In the genomic region with DNA sequence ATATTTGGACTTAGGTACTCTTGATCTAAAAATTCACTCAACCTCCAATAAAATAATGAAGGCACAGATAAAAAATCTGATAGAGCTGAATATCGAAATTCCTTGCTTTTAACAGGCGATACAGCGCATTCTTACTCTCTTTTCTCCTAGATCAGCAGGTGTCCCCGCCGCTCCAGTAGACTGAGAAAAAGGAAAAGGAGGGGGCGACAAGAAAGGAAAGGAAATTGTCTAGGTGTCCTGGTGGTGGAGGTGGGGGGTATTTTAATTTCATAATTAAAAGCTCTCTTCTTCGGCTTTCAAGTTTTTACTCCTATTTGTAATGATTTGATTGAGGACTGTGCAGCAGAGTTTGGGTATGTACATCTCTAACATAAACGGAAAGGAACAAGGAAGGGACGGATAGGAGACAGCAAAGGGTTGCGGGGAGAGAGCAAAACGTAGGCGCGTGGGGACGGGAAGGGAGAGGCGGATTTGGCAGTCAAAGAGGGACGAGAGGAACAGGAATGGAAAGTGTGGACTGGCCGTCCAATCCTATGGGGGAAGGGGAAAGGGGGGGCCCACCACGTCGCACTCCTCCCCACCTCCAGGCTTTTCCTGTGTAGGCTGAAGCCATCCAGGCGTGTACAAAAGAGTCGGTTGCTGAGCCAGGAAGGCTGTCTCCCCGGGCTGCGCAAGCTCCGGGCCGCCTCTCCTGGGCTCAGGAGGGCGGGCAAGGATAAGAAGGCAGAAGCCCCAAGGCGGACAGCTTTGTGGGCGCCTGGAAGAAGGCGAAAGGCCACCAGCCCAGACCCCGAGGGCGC, we compare ENCODE assay signal across 1 cellular context.
TF ChIP-seq lines count a peak whose summit lies in the region.

No MANE protein-coding gene starts in this region.

TF ChIP-seq in GM12878, 131 proteins besides CTCF, POLR2A, EP300 and RAD21 (continued from another document):
- TF ChIP-seq, protein P1, sequence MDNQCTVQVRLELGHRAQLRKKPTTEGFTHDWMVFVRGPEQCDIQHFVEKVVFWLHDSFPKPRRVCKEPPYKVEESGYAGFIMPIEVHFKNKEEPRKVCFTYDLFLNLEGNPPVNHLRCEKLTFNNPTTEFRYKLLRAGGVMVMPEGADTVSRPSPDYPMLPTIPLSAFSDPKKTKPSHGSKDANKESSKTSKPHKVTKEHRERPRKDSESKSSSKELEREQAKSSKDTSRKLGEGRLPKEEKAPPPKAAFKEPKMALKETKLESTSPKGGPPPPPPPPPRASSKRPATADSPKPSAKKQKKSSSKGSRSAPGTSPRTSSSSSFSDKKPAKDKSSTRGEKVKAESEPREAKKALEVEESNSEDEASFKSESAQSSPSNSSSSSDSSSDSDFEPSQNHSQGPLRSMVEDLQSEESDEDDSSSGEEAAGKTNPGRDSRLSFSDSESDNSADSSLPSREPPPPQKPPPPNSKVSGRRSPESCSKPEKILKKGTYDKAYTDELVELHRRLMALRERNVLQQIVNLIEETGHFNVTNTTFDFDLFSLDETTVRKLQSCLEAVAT (IDR thresholded peaks at IDR 0.05), result no peak
- TF ChIP-seq, protein P2, sequence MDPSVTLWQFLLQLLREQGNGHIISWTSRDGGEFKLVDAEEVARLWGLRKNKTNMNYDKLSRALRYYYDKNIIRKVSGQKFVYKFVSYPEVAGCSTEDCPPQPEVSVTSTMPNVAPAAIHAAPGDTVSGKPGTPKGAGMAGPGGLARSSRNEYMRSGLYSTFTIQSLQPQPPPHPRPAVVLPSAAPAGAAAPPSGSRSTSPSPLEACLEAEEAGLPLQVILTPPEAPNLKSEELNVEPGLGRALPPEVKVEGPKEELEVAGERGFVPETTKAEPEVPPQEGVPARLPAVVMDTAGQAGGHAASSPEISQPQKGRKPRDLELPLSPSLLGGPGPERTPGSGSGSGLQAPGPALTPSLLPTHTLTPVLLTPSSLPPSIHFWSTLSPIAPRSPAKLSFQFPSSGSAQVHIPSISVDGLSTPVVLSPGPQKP (IDR thresholded peaks at IDR 0.05; ENCODE audit: low read depth, low read length), result no peak
- TF ChIP-seq PAX8 (IDR thresholded peaks at IDR 0.05) (no peak), FOXK2 (IDR thresholded peaks at IDR 0.05) (no peak), RUNX3 (IDR thresholded peaks at IDR 0.05; ENCODE audit: low read length) (no peak; the same call in 1 of the 2 replicates), JUNB (IDR thresholded peaks at IDR 0.05) (no peak), ZNF274 (IDR thresholded peaks at IDR 0.05; ENCODE audit: insufficient read depth, insufficient read length) (no peak)
- TF ChIP-seq, protein P3, sequence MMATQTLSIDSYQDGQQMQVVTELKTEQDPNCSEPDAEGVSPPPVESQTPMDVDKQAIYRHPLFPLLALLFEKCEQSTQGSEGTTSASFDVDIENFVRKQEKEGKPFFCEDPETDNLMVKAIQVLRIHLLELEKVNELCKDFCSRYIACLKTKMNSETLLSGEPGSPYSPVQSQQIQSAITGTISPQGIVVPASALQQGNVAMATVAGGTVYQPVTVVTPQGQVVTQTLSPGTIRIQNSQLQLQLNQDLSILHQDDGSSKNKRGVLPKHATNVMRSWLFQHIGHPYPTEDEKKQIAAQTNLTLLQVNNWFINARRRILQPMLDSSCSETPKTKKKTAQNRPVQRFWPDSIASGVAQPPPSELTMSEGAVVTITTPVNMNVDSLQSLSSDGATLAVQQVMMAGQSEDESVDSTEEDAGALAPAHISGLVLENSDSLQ (IDR thresholded peaks at IDR 0.05), result no peak
- TF ChIP-seq, protein P4, sequence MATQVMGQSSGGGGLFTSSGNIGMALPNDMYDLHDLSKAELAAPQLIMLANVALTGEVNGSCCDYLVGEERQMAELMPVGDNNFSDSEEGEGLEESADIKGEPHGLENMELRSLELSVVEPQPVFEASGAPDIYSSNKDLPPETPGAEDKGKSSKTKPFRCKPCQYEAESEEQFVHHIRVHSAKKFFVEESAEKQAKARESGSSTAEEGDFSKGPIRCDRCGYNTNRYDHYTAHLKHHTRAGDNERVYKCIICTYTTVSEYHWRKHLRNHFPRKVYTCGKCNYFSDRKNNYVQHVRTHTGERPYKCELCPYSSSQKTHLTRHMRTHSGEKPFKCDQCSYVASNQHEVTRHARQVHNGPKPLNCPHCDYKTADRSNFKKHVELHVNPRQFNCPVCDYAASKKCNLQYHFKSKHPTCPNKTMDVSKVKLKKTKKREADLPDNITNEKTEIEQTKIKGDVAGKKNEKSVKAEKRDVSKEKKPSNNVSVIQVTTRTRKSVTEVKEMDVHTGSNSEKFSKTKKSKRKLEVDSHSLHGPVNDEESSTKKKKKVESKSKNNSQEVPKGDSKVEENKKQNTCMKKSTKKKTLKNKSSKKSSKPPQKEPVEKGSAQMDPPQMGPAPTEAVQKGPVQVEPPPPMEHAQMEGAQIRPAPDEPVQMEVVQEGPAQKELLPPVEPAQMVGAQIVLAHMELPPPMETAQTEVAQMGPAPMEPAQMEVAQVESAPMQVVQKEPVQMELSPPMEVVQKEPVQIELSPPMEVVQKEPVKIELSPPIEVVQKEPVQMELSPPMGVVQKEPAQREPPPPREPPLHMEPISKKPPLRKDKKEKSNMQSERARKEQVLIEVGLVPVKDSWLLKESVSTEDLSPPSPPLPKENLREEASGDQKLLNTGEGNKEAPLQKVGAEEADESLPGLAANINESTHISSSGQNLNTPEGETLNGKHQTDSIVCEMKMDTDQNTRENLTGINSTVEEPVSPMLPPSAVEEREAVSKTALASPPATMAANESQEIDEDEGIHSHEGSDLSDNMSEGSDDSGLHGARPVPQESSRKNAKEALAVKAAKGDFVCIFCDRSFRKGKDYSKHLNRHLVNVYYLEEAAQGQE (IDR thresholded peaks at IDR 0.05; ENCODE audit: low read depth, low read length), result no peak
- TF ChIP-seq, protein P5, sequence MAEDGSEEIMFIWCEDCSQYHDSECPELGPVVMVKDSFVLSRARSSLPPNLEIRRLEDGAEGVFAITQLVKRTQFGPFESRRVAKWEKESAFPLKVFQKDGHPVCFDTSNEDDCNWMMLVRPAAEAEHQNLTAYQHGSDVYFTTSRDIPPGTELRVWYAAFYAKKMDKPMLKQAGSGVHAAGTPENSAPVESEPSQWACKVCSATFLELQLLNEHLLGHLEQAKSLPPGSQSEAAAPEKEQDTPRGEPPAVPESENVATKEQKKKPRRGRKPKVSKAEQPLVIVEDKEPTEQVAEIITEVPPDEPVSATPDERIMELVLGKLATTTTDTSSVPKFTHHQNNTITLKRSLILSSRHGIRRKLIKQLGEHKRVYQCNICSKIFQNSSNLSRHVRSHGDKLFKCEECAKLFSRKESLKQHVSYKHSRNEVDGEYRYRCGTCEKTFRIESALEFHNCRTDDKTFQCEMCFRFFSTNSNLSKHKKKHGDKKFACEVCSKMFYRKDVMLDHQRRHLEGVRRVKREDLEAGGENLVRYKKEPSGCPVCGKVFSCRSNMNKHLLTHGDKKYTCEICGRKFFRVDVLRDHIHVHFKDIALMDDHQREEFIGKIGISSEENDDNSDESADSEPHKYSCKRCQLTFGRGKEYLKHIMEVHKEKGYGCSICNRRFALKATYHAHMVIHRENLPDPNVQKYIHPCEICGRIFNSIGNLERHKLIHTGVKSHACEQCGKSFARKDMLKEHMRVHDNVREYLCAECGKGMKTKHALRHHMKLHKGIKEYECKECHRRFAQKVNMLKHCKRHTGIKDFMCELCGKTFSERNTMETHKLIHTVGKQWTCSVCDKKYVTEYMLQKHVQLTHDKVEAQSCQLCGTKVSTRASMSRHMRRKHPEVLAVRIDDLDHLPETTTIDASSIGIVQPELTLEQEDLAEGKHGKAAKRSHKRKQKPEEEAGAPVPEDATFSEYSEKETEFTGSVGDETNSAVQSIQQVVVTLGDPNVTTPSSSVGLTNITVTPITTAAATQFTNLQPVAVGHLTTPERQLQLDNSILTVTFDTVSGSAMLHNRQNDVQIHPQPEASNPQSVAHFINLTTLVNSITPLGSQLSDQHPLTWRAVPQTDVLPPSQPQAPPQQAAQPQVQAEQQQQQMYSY (CRISPR knock-in tag; IDR thresholded peaks at IDR 0.05), result no peak
